11 cellular contexts compared by ENCODE assay signal in genomic region chr17:47278561-47278960, GRCh38. TPM values are rescaled to one million over a fixed set of nuclear protein-coding genes. Genes with fewer than 3 reads are reported as not detected.
DNase-seq lines count a peak whose midpoint lies in the region; ATAC-seq and TF ChIP-seq lines count a peak whose summit lies in the region.
"Had no signal": no experiment of that assay in that cellular context is flagged by ENCODE, and none has a peak within 500 bp of the region (broad histone marks: within the 10 kb centered on the region; RNA-seq: fewer than 3 reads in every experiment).

No MANE protein-coding gene starts in this region.

- H3K27me3 ChIP-seq in PC-9 (ENCODE audit: insufficient read depth, low read depth) = no peaks in the 10 kb centered on the region
- H3K27me3 ChIP-seq in fibroblast of lung (ENCODE audit: control insufficient read depth, insufficient read depth, low read length) = no peaks in the 10 kb centered on the region
- no peaks in the 10 kb centered on the region for H3K27me3 ChIP-seq in skeletal muscle tissue (ENCODE audit: control insufficient read depth in 3 of 3, insufficient read depth in 3 of 3, low read length in 3 of 3)
- H3K27me3 ChIP-seq in effector memory CD4-positive, alpha-beta T cell (replicated peaks; ENCODE audit: control insufficient read depth, insufficient read depth, low read length, poor library complexity, severe bottlenecking) = no peaks in the 10 kb centered on the region

- intact Hi-C loops in PC-9 (cut with micrococcal nuclease; ENCODE audit: unreplicated experiment) = loop anchor here (5.0 kb wide), 1 partner anchor 36 kb away; no protein-coding TSS in a partner anchor

- H3K9me3 ChIP-seq in PC-9 (ENCODE audit: insufficient read depth, low read depth) (no peaks in the 10 kb centered on the region), fibroblast of lung (ENCODE audit: control insufficient read depth, insufficient read depth, low read depth, low read length) (no peaks in the 10 kb centered on the region), skeletal muscle tissue (ENCODE audit: control insufficient read depth in 3 of 3, low read length in 3 of 3) (no peaks in the 10 kb centered on the region)
- no peaks in the 10 kb centered on the region for H3K9me3 ChIP-seq in effector memory CD4-positive, alpha-beta T cell (ENCODE audit: control insufficient read depth, low read length)

- H3K4me3 ChIP-seq in PC-9 = no peak overlapping the region
- H3K4me3 ChIP-seq in fibroblast of lung (replicated peaks in 1 of 4; ENCODE audit: control extremely low read depth in 1 of 4, insufficient read depth in 1 of 4, low read depth in 3 of 4, low read length in 4 of 4) = no peak overlapping the region
- H3K4me3 ChIP-seq in skeletal muscle tissue (ENCODE audit: low read length in 3 of 3) = no peak overlapping the region
- H3K4me3 ChIP-seq in effector memory CD4-positive, alpha-beta T cell (ENCODE audit: insufficient read depth, low read depth, low read length, poor library complexity, severe bottlenecking) = no peak overlapping the region

- H3K36me3 ChIP-seq in PC-9 (ENCODE audit: low read depth) = no peaks in the 10 kb centered on the region
- no peaks in the 10 kb centered on the region for H3K36me3 ChIP-seq in fibroblast of lung (ENCODE audit: control insufficient read depth, insufficient read depth, low read length)
- no peaks in the 10 kb centered on the region for H3K36me3 ChIP-seq in skeletal muscle tissue (ENCODE audit: control insufficient read depth in 3 of 3, insufficient read depth in 3 of 3, low read length in 3 of 3)
- H3K36me3 ChIP-seq in effector memory CD4-positive, alpha-beta T cell (ENCODE audit: control insufficient read depth, insufficient read depth, low read length) = no peaks in the 10 kb centered on the region

- H3K79me2 ChIP-seq in PC-9 (ENCODE audit: low read depth) (no peaks in the 10 kb centered on the region), fibroblast of lung (ENCODE audit: control insufficient read depth, insufficient read depth, low read length) (no peaks in the 10 kb centered on the region)

- H3K4me2 ChIP-seq in PC-9 (peak overlapping the region; percentile 59), fibroblast of lung (ENCODE audit: extremely low read depth, insufficient read depth, low read length) (no peak overlapping the region)

- POLR2A ChIA-PET in PC-9 (lab: Charles Lee; ENCODE audit: unreplicated experiment) = interaction anchor here (0.5 to 1.0 kb wide), 5 partner anchors 18 to 75 kb away, joined by 3 to 7 read pairs (median 4); no protein-coding TSS in a partner anchor

- ATAC-seq in GM18517 (IDR thresholded peaks at IDR 0.05; ENCODE audit: unreplicated experiment) (peak; percentile 18), GM19463 (IDR thresholded peaks at IDR 0.05; ENCODE audit: unreplicated experiment) (no peak), HG02678 (IDR thresholded peaks at IDR 0.05; ENCODE audit: unreplicated experiment) (no peak)

- TSS peak; percentile 87 for BruUV-seq in PC-9 (replicated peaks; lab: Mats Ljungman, UMichigan)

- DNase-seq in PC-9 = no peak
- DNase-seq in fibroblast of lung (ENCODE audit: low read depth in 2 of 2) = no peak
- DNase-seq in D341Med (ENCODE audit: low spot score) = no peak
- DNase-seq in effector memory CD4-positive, alpha-beta T cell = no peak
- DNase-seq: activated CD4-positive, alpha-beta memory T cell treated with anti-CD3 and anti-CD28 coated beads for 36 hours; activated naive CD8-positive, alpha-beta T cell treated with anti-CD3 and anti-CD28 coated beads for 36 hours; NCI-H187 treated with DMSO at 0.1 percent for 48 hours had no signal

- H4K20me1 ChIP-seq in PC-9 (ENCODE audit: insufficient read depth) (no peaks in the 10 kb centered on the region), fibroblast of lung (ENCODE audit: control insufficient read depth, extremely low read depth, insufficient read depth, low read length) (no peaks in the 10 kb centered on the region)

- H3F3A ChIP-seq in PC-9 (ENCODE audit: insufficient read depth, low read depth) = peaks cover 39% of the 10 kb centered on the region

- no peaks in the 10 kb centered on the region for H3K9me2 ChIP-seq in PC-9 (ENCODE audit: insufficient read depth)

- no peak overlapping the region for H2AFZ ChIP-seq in PC-9
- H2AFZ ChIP-seq in fibroblast of lung (ENCODE audit: low read length) = no peak overlapping the region

- H3K9ac ChIP-seq in fibroblast of lung (ENCODE audit: insufficient read depth, low read length) (no peak overlapping the region), skeletal muscle tissue (ENCODE audit: low read depth in 1 of 3, low read length in 3 of 3) (no peak overlapping the region)

- CTCF ChIA-PET in PC-9 (lab: Charles Lee) = interaction anchor here (1.1 kb wide), 1 partner anchor 37 kb away, joined by 4 read pairs; no protein-coding TSS in a partner anchor

- TF ChIP-seq CTCF in PC-9 (conservative IDR thresholded peaks at IDR 0.05) = no peak
- no peak for TF ChIP-seq CTCF in fibroblast of lung (conservative IDR thresholded peaks at IDR 0.05 in 1 of 2, IDR thresholded peaks at IDR 0.05 in 1 of 2; ENCODE audit: low read depth in 1 of 2, low read length in 2 of 2)

- H3K27ac ChIP-seq in PC-9 = peak overlapping the region; percentile 87
- H3K27ac ChIP-seq in fibroblast of lung (ENCODE audit: insufficient read depth, low read length) = peak overlapping the region; percentile 80
- H3K27ac ChIP-seq in skeletal muscle tissue (ENCODE audit: low read depth, low read length) = peak overlapping the region; percentile 79
- no peak overlapping the region for H3K27ac ChIP-seq in effector memory CD4-positive, alpha-beta T cell (ENCODE audit: insufficient read depth, low read length, poor library complexity, severe bottlenecking)

- peaks cover 70% of the 10 kb centered on the region for H3K4me1 ChIP-seq in PC-9 (replicated peaks; ENCODE audit: insufficient read depth)
- H3K4me1 ChIP-seq in fibroblast of lung (ENCODE audit: control insufficient read depth, extremely low read depth, insufficient read depth, low read length) = peaks cover 45% of the 10 kb centered on the region
- H3K4me1 ChIP-seq in skeletal muscle tissue (ENCODE audit: control insufficient read depth in 3 of 3, insufficient read depth in 3 of 3, low read length in 3 of 3) = peaks cover 42 to 60% (median 49%) of the 10 kb centered on the region in 3 donors
- no peaks in the 10 kb centered on the region for H3K4me1 ChIP-seq in effector memory CD4-positive, alpha-beta T cell (ENCODE audit: control insufficient read depth, insufficient read depth, low read length, poor library complexity, severe bottlenecking)

RNA-seq across cellular contexts. Expression of gene ITGB3, which starts 24.9 kb away (rescaled TPM):
- 0.31 and 0.50 TPM in 2 replicates for total RNA-seq in PC-9 (2021)
- total RNA-seq in fibroblast of lung = 13.1 and 22.0 TPM in 2 replicates
- polyA plus RNA-seq in fibroblast of lung = 10.4 and 23.3 TPM in 2 replicates
- 7.3 and 17.8 TPM in 2 replicates for polyA plus RNA-seq in fibroblast of lung (2012)
- polyA minus RNA-seq in fibroblast of lung (ENCODE audit: low replicate concordance) = 20.0 and 45.1 TPM in 2 replicates
- total RNA-seq in skeletal muscle tissue = 11.0 TPM
- total RNA-seq: activated CD4-positive, alpha-beta memory T cell treated with anti-CD3 and anti-CD28 coated beads for 36 hours had no signal

RNA-seq across cellular contexts. Expression of gene EFCAB13, which starts 45.2 kb away (rescaled TPM):
- total RNA-seq in PC-9 (2021) (3.2 and 3.3 TPM in 2 replicates), fibroblast of lung (9.2 and 10.0 TPM in 2 replicates), skeletal muscle tissue (5.2 TPM)
- 1.0 and 1.3 TPM in 2 replicates for polyA plus RNA-seq in fibroblast of lung
- polyA plus RNA-seq in fibroblast of lung (2012) = 0.70 and 1.3 TPM in 2 replicates
- not detected in 2 replicates for polyA minus RNA-seq in fibroblast of lung (ENCODE audit: low replicate concordance)
